ENCODE assay signal across 26 cellular contexts in genomic region chr6:161044335-161044734, GRCh38. TPM values are rescaled to one million over a fixed set of nuclear protein-coding genes. Genes with fewer than 3 reads are reported as not detected.
DNase-seq lines count a peak whose midpoint lies in the region; FAIRE-seq and TF ChIP-seq lines count a peak whose summit lies in the region.
"Had no signal": no experiment of that assay in that cellular context is flagged by ENCODE, and none has a peak within 500 bp of the region (broad histone marks: within the 10 kb centered on the region; RNA-seq: fewer than 3 reads in every experiment).

No MANE protein-coding gene starts in this region.

- H2BK5ac ChIP-seq in mesendoderm (ENCODE audit: low read length): no peak overlapping the region

- H2BK120ac ChIP-seq in mesendoderm (ENCODE audit: low read depth, low read length): no peak overlapping the region

- H3K4me3 ChIP-seq in bronchial epithelial cell (ENCODE audit: low read depth, low read length): no peak overlapping the region
- H3K4me3 ChIP-seq in mesendoderm (ENCODE audit: low read length): no peak overlapping the region
- H3K4me3 ChIP-seq in right atrium auricular region: no peak overlapping the region
- H3K4me3 ChIP-seq in ascending aorta: no peak overlapping the region
- H3K4me3 ChIP-seq: A549, SJSA1 had no signal

- H3K36me3 ChIP-seq in bronchial epithelial cell (ENCODE audit: control insufficient read depth, insufficient read depth, low read length) (peaks cover 6% of the 10 kb centered on the region), mesendoderm (ENCODE audit: control insufficient read depth, insufficient read depth, low read length) (no peaks in the 10 kb centered on the region), right atrium auricular region (no peaks in the 10 kb centered on the region), ascending aorta (peaks cover under 1 to 14% of the 10 kb centered on the region in 2 donors)

- no CpG with 5 or more reads among the region's 2 CpGs for WGBS in mesendoderm (ENCODE audit: extremely low coverage, insufficient coverage, low lambda C conversion rate)

- no peak overlapping the region for H3K4me2 ChIP-seq in mesendoderm (ENCODE audit: low read length)
- H3K4me2 ChIP-seq: A549 had no signal

- no peak overlapping the region for H3K4ac ChIP-seq in mesendoderm (ENCODE audit: low read depth, low read length)

- no peaks in the 10 kb centered on the region for H3K27me3 ChIP-seq in bronchial epithelial cell (ENCODE audit: control insufficient read depth, insufficient read depth, low read length)
- no peaks in the 10 kb centered on the region for H3K27me3 ChIP-seq in mesendoderm (ENCODE audit: insufficient read depth, low read length, poor library complexity)
- no peaks in the 10 kb centered on the region for H3K27me3 ChIP-seq in right atrium auricular region
- H3K27me3 ChIP-seq in ascending aorta: no peaks in the 10 kb centered on the region
- H3K27me3 ChIP-seq: SJSA1 had no signal

- H3K56ac ChIP-seq in mesendoderm (ENCODE audit: low read length): no peak overlapping the region

- intact Hi-C loops in ascending aorta (cut with DNase I): no loop called here

- DNase-seq in ELR (ENCODE audit: low read depth) (peak; percentile 16), LHCN-M2 (ENCODE audit: low read depth) (peak; percentile 17), bronchial epithelial cell (ENCODE audit: low read depth) (peak; percentile 38), mesendoderm (no peak), right atrium auricular region (ENCODE audit: low spot score) (no peak), GM19238 (ENCODE audit: insufficient read length, low spot score) (no peak), AG08395 (ENCODE audit: low spot score) (no peak), ascending aorta (ENCODE audit: low spot score in 2 of 2) (no peak)
- DNase-seq: C1 segment of cervical spinal cord; CD8-positive, alpha-beta memory T cell; DMS 273 treated with DMSO at 0.1 percent for 48 hours; DMS79; EL; GF-D8; H7; KG1; MM.1S; NCI-H1694; NCI-H2029 treated with DMSO at 0.1 percent for 48 hours; NCI-H446 treated with DMSO at 0.1 percent for 48 hours; NCI-H526; NK-92 treated with Interleukin-12 subunit alpha and Interleukin-12 subunit beta, amount 100 ng/mL, for 24 hours; Right ventricle myocardium superior; RPMI8226 had no signal

- H4K8ac ChIP-seq in mesendoderm (ENCODE audit: low read depth, low read length): no peak overlapping the region

- no peak for FAIRE-seq in bronchial epithelial cell (lab: Jason Lieb, UNC)
- FAIRE-seq: A549 had no signal

- no peak overlapping the region for H3K23ac ChIP-seq in mesendoderm (ENCODE audit: low read length)

- H3K4me1 ChIP-seq in mesendoderm (ENCODE audit: control insufficient read depth, low read depth, low read length): no peaks in the 10 kb centered on the region
- peaks cover 0 to 2% of the 10 kb centered on the region in 2 donors for H3K4me1 ChIP-seq in right atrium auricular region
- H3K4me1 ChIP-seq in ascending aorta: no peaks in the 10 kb centered on the region
- H3K4me1 ChIP-seq: A549, SJSA1 had no signal

- peaks cover 9% of the 10 kb centered on the region for H3K79me1 ChIP-seq in mesendoderm (ENCODE audit: low read length)

- TF ChIP-seq CTCF in bronchial epithelial cell (IDR thresholded peaks at IDR 0.05; ENCODE audit: insufficient read depth, low read length, severe bottlenecking): no peak
- no peak for TF ChIP-seq CTCF in right atrium auricular region (IDR thresholded peaks at IDR 0.05)
- TF ChIP-seq CTCF in ascending aorta (IDR thresholded peaks at IDR 0.05): no peak

- no peak overlapping the region for H2BK15ac ChIP-seq in mesendoderm (replicated peaks; ENCODE audit: low read depth)

- H3K9ac ChIP-seq in mesendoderm (ENCODE audit: low read length): no peak overlapping the region

- H3K27ac ChIP-seq in mesendoderm (ENCODE audit: low read depth, low read length): no peak overlapping the region
- H3K27ac ChIP-seq in right atrium auricular region: no peak overlapping the region
- H3K27ac ChIP-seq in ascending aorta: no peak overlapping the region
- H3K27ac ChIP-seq: A549, SJSA1 had no signal

- H2AK5ac ChIP-seq in mesendoderm (ENCODE audit: low read length): no peak overlapping the region

- H3K9me3 ChIP-seq in right atrium auricular region (no peaks in the 10 kb centered on the region), ascending aorta (no peaks in the 10 kb centered on the region)
- H3K9me3 ChIP-seq: A549, SJSA1 had no signal

- H3K18ac ChIP-seq in mesendoderm (ENCODE audit: low read length): peak overlapping the region; percentile 16

- peaks cover 4% of the 10 kb centered on the region for H3K79me2 ChIP-seq in mesendoderm (ENCODE audit: control insufficient read depth, insufficient read depth, low read length)

- no peak overlapping the region for H4K5ac ChIP-seq in mesendoderm (ENCODE audit: low read length)

RNA-seq across cellular contexts. Expression of gene MAP3K4, which starts 52.8 kb away (rescaled TPM):
- total RNA-seq in LHCN-M2 (2014; rRNA removed): 17.6 and 18.1 TPM in 2 replicates
- polyA plus RNA-seq in LHCN-M2 (2012): 8.0 TPM
- 41.3 and 47.0 TPM in 2 replicates for total RNA-seq in bronchial epithelial cell
- polyA plus RNA-seq in mesendoderm (2013, experiment 1 of 2): 49.9 TPM
- 52.6 TPM for polyA plus RNA-seq in mesendoderm (2013, experiment 2 of 2)
- total RNA-seq in right atrium auricular region: 10 to 100 TPM; 15.6 to 17.2 TPM
- 14.9 TPM for total RNA-seq in ascending aorta

Comparison
In these comparisons a context has a peak if more than half of its experiments do, and no peak if none do; other contexts are left out.
1. DNase-seq: peak in ELR (single experiment), LHCN-M2 (single experiment) and bronchial epithelial cell (single experiment); none in mesendoderm (single experiment), right atrium auricular region (single experiment), GM19238 (single experiment), AG08395 (single experiment) and ascending aorta (0 of 2).